8 cellular contexts compared by ENCODE assay signal in the genomic region with DNA sequence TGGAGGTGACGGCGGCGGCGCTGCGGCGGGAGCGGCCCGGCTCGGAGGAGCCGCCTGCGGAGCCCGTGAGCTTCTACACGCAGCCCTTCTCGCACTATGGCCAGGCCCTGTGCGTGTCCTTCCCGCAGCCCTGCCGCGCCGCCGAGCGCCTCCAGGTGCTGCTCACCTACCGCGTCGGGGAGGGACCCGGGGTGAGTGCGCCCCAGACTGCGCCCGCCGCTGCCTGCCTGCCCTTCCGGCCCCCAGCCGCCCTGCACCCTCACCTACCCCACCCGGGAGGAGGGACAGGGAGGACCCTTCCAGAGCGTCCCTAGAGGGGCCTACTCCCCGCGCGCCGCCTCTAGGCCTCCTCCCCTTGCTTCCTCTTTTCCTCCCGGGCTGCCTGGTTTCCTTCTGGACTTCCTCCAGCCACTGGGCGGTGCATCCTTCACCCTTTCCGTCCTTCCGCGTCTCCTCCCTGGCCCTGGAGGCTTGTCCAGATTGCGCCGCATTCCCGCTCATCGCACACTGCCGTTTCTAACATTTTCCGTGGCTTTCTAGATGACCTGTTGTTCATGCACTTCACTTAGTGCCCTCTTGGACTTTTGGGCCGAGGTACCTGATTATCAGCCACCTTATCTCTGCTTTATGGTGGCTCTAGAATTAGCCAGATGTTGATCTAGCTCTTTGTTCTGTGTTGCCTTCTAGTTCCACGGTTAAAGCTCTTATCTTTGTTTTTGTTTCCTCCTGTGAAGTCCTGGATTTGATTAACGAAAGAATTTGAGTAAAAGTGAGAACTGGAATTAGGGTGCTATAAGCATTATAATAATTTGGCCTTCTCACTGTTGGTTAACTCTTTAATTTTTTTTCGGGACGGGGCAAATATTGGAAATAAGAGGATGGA. TPM values are rescaled to one million over a fixed set of nuclear protein-coding genes. Genes with fewer than 3 reads are reported as not detected.
DNase-seq lines count a peak whose midpoint lies in the region; ATAC-seq and TF ChIP-seq lines count a peak whose summit lies in the region.

No MANE protein-coding gene starts in this region.

- H3K27ac Mint-ChIP-seq in neural crest cell (ENCODE audit: unreplicated experiment), result peak overlapping the region; percentile 58

- DNase-seq in DMS79 (lab: John Stamatoyannopoulos, UW) (peak; percentile 45), HuH-7 (ENCODE audit: low spot score) (peak; percentile 77), RWPE2 (ENCODE audit: low spot score) (peak; percentile 69), fibroblast of villous mesenchyme (ENCODE audit: low read depth) (peak; percentile 81), neural crest cell (ENCODE audit: low read depth, low spot score) (peak; percentile 60), superior temporal gyrus (ENCODE audit: extremely low spot score) (peak; percentile 48)
- peak; percentile 84 for DNase-seq in activated effector memory CD4-positive, alpha-beta T cell treated with anti-CD3 and anti-CD28 coated beads, Interleukin-2, amount 50 U/mL, for 16 hours

- no peaks in the 10 kb centered on the region for H3K27me3 Mint-ChIP-seq in neural crest cell (ENCODE audit: low read depth)

- peak; percentile 56 for ATAC-seq in GM21526 (IDR thresholded peaks at IDR 0.05; ENCODE audit: low FRiP score, unreplicated experiment)
- ATAC-seq in RWPE2 (ENCODE audit: low read depth), result peak; percentile 86

- peak overlapping the region; percentile 93 for H3K4me3 ChIP-seq in RWPE2 (ENCODE audit: severe bottlenecking)
- H3K4me3 ChIP-seq in fibroblast of villous mesenchyme (ENCODE audit: low read depth, low read length), result peak overlapping the region; percentile 75

- H3K4me3 Mint-ChIP-seq in neural crest cell, result peak overlapping the region; percentile 94

- no peaks in the 10 kb centered on the region for H3K27me3 ChIP-seq in RWPE2 (ENCODE audit: insufficient read depth, poor library complexity, severe bottlenecking)

- H3K4me1 Mint-ChIP-seq in neural crest cell, result peaks cover 27% of the 10 kb centered on the region

- peak overlapping the region; percentile 63 for H3K27ac ChIP-seq in RWPE2 (ENCODE audit: poor library complexity, severe bottlenecking)

- no peaks in the 10 kb centered on the region for H3K9me3 Mint-ChIP-seq in neural crest cell

- peaks cover 19% of the 10 kb centered on the region for H3K36me3 ChIP-seq in RWPE2 (ENCODE audit: low read depth)

- TF ChIP-seq CTCF in RWPE2 (IDR thresholded peaks at IDR 0.05; ENCODE audit: poor library complexity, severe bottlenecking) (peak; percentile 32), fibroblast of villous mesenchyme (IDR thresholded peaks at IDR 0.05; ENCODE audit: insufficient read depth, low read depth, low read length) (peak; percentile 24), neural crest cell (conservative IDR thresholded peaks at IDR 0.05) (peak; percentile 39)

- peaks cover 8% of the 10 kb centered on the region for H3K4me1 ChIP-seq in RWPE2 (ENCODE audit: insufficient read depth, poor library complexity, severe bottlenecking)

- no peaks in the 10 kb centered on the region for H3K9me3 ChIP-seq in RWPE2 (ENCODE audit: severe bottlenecking)

- H3K36me3 Mint-ChIP-seq in neural crest cell (ENCODE audit: low read depth), result no peaks in the 10 kb centered on the region

RNA-seq across cellular contexts. Expression of gene RNPEP, which starts 0.7 kb away (rescaled TPM):
- total RNA-seq in fibroblast of villous mesenchyme, result 77.0 and 93.7 TPM in 2 replicates
- 47.7 and 50.8 TPM in 2 replicates for total RNA-seq in neural crest cell

RNA-seq across cellular contexts. Expression of gene ELF3, which starts 27.2 kb away (rescaled TPM):
- total RNA-seq in fibroblast of villous mesenchyme (0.32 and 3.9 TPM in 2 replicates), neural crest cell (0.19 and 0.55 TPM in 2 replicates)

RNA-seq across cellular contexts. Expression of gene TIMM17A, which starts 27.9 kb away (rescaled TPM):
- total RNA-seq in fibroblast of villous mesenchyme, result 58.9 and 94.1 TPM in 2 replicates
- 59.6 and 63.9 TPM in 2 replicates for total RNA-seq in neural crest cell

RNA-seq across cellular contexts. Expression of gene LMOD1, which starts 36.8 kb away (rescaled TPM):
- total RNA-seq in fibroblast of villous mesenchyme (44.1 and 50.1 TPM in 2 replicates), neural crest cell (0.19 and 0.39 TPM in 2 replicates)

Comparison
In these comparisons a context has a peak if more than half of its experiments do, and no peak if none do; other contexts are left out.
1. Peak in every context shown above with its lines: DNase-seq, ATAC-seq, H3K4me3 ChIP-seq and H3K27ac ChIP-seq.